ENCODE assay signal across 19 cellular contexts in genomic region chr2:160055726-160056108, GRCh38. TPM values are rescaled to one million over a fixed set of nuclear protein-coding genes. Genes with fewer than 3 reads are reported as not detected.
DNase-seq lines count a peak whose midpoint lies in the region; ATAC-seq and TF ChIP-seq lines count a peak whose summit lies in the region.
"Had no signal": no experiment of that assay in that cellular context is flagged by ENCODE, and none has a peak within 500 bp of the region (broad histone marks: within the 10 kb centered on the region; RNA-seq: fewer than 3 reads in every experiment).

No MANE protein-coding gene starts in this region.

- POLR2A ChIA-PET in WTC11 (lab: Charles Lee): no interaction called here

- H3K9me3 Mint-ChIP-seq in GM23338 (peaks cover 3% of the 10 kb centered on the region; the same call in 1 of the 3 replicates), WTC11 (peaks cover 9% of the 10 kb centered on the region), osteocyte (ENCODE audit: unreplicated experiment) (no peaks in the 10 kb centered on the region)
- H3K9me3 Mint-ChIP-seq in activated T-helper 17 cell treated with anti-CD3 and anti-CD28 coated beads, Interleukin-2, amount 50 U/mL, for 72 hours: no peaks in the 10 kb centered on the region
- H3K9me3 Mint-ChIP-seq: HFFc6 had no signal

- H3K36me3 Mint-ChIP-seq in GM23338 (ENCODE audit: low read depth): peaks cover 8% of the 10 kb centered on the region; the same call in 1 of the 3 replicates
- no peaks in the 10 kb centered on the region for H3K36me3 Mint-ChIP-seq in WTC11
- peaks cover 21% of the 10 kb centered on the region for H3K36me3 Mint-ChIP-seq in osteocyte (ENCODE audit: unreplicated experiment)
- no peaks in the 10 kb centered on the region for H3K36me3 Mint-ChIP-seq in activated T-helper 17 cell treated with anti-CD3 and anti-CD28 coated beads, Interleukin-2, amount 50 U/mL, for 72 hours (ENCODE audit: low read depth)
- H3K36me3 Mint-ChIP-seq: CD4-positive, CD25-positive, alpha-beta regulatory T cell had no signal

- H3K27me3 Mint-ChIP-seq in GM23338 (ENCODE audit: insufficient read depth, low read depth, poor library complexity): peaks cover 3% of the 10 kb centered on the region
- H3K27me3 Mint-ChIP-seq in WTC11 (ENCODE audit: low read depth): peaks cover 20% of the 10 kb centered on the region
- H3K27me3 Mint-ChIP-seq in osteocyte (ENCODE audit: unreplicated experiment): no peaks in the 10 kb centered on the region
- H3K27me3 Mint-ChIP-seq in activated T-helper 17 cell treated with anti-CD3 and anti-CD28 coated beads, Interleukin-2, amount 50 U/mL, for 72 hours: peaks cover 66% of the 10 kb centered on the region

- peak overlapping the region; percentile 63 for H3K4me2 ChIP-seq in GM23338
- H3K4me2 ChIP-seq: KMS-11 had no signal

- CTCF ChIA-PET in WTC11 (lab: Charles Lee): interaction anchor here (0.8 to 2.3 kb wide), 8 partner anchors 11 to 373 kb away, joined by 3 to 12 read pairs (median 3); no protein-coding TSS in a partner anchor

- H4K20me1 ChIP-seq in GM23338 (replicated peaks; ENCODE audit: insufficient read depth): no peaks in the 10 kb centered on the region

- H3F3A ChIP-seq in GM23338 (replicated peaks; ENCODE audit: low read depth): no peaks in the 10 kb centered on the region

- no peak overlapping the region for H3K4me3 ChIP-seq in GM23338
- peak overlapping the region; percentile 37; the same call in 1 of the 2 replicates for H3K4me3 ChIP-seq in iPS-20b (ENCODE audit: low read length)
- H3K4me3 ChIP-seq: HAP-1 had no signal

- H3K27me3 ChIP-seq in GM23338 (ENCODE audit: insufficient read depth) (peaks cover 9% of the 10 kb centered on the region), iPS-20b (ENCODE audit: insufficient read depth, low read length) (peaks cover 11% of the 10 kb centered on the region)

- no peaks in the 10 kb centered on the region for H3K9me2 ChIP-seq in GM23338 (ENCODE audit: insufficient read depth)

- H3K4me3 Mint-ChIP-seq in GM23338 (no peak overlapping the region), WTC11 (no peak overlapping the region), osteocyte (ENCODE audit: unreplicated experiment) (no peak overlapping the region)
- H3K4me3 Mint-ChIP-seq in activated T-helper 17 cell treated with anti-CD3 and anti-CD28 coated beads, Interleukin-2, amount 50 U/mL, for 72 hours: no peak overlapping the region
- H3K4me3 Mint-ChIP-seq: IgD-negative memory B cell had no signal

- H3K79me2 ChIP-seq in GM23338 (replicated peaks; ENCODE audit: insufficient read depth): no peaks in the 10 kb centered on the region

- no peak for DNase-seq in GM23338 (ENCODE audit: low spot score)
- no peak for DNase-seq in WTC11 (ENCODE audit: low spot score)
- no peak for DNase-seq in osteocyte (ENCODE audit: extremely low spot score, unreplicated experiment)
- no peak for DNase-seq in NCI-H524 treated with DMSO at 0.1 percent for 48 hours (lab: John Stamatoyannopoulos, UW)
- no peak for DNase-seq in nucleus accumbens (lab: John Stamatoyannopoulos, UW)
- no peak for DNase-seq in NCI-H446 treated with DMSO at 0.1 percent for 48 hours (lab: John Stamatoyannopoulos, UW)
- DNase-seq: CD4-positive, CD25-positive, alpha-beta regulatory T cell; NCI-H1048; NCI-H1417; NCI-H1694; NCI-H2029 treated with DMSO at 0.1 percent for 48 hours; SHP77 treated with DMSO at 0.1 percent for 48 hours had no signal

- ATAC-seq in GM23338 (peak; percentile 79), WTC11 (peak; percentile 66)
- no peak for ATAC-seq in activated T-helper 17 cell treated with anti-CD3 and anti-CD28 coated beads, Interleukin-2, amount 50 U/mL, for 72 hours (replicated peaks)
- ATAC-seq: Panc1 had no signal

- no peaks in the 10 kb centered on the region; the same call in 1 of the 2 replicates for H3K36me3 ChIP-seq in GM23338 (ENCODE audit: insufficient read depth)
- H3K36me3 ChIP-seq in iPS-20b (ENCODE audit: insufficient read depth, low read depth, low read length): no peaks in the 10 kb centered on the region
- H3K36me3 ChIP-seq: HAP-1 had no signal

- H3K9me3 ChIP-seq in iPS-20b (ENCODE audit: insufficient read depth, low read depth, low read length): no peaks in the 10 kb centered on the region
- H3K9me3 ChIP-seq: HAP-1 had no signal

- no peak for TF ChIP-seq CTCF in GM23338 (conservative IDR thresholded peaks at IDR 0.05; ENCODE audit: low read depth in 2 of 2)
- TF ChIP-seq CTCF in WTC11 (IDR thresholded peaks at IDR 0.05): no peak
- no peak for TF ChIP-seq CTCF in osteocyte (IDR thresholded peaks at IDR 0.05)

- H3K27ac Mint-ChIP-seq in GM23338: no peak overlapping the region
- H3K27ac Mint-ChIP-seq in WTC11: no peak overlapping the region
- H3K27ac Mint-ChIP-seq in osteocyte (ENCODE audit: unreplicated experiment): peak overlapping the region; percentile 36
- H3K27ac Mint-ChIP-seq in activated T-helper 17 cell treated with anti-CD3 and anti-CD28 coated beads, Interleukin-2, amount 50 U/mL, for 72 hours: no peak overlapping the region
- H3K27ac Mint-ChIP-seq: CD4-positive, CD25-positive, alpha-beta regulatory T cell; IgD-negative memory B cell had no signal

- H3K4me1 ChIP-seq in GM23338 (ENCODE audit: insufficient read depth): peaks cover 34% of the 10 kb centered on the region
- peaks cover 13% of the 10 kb centered on the region for H3K4me1 ChIP-seq in iPS-20b (ENCODE audit: insufficient read depth, low read length)
- H3K4me1 ChIP-seq: HAP-1 had no signal

- 0 out of 2 replicates have a peak overlapping the region, but pooled peaks have one; percentile 47 for H3K27ac ChIP-seq in GM23338 (ENCODE audit: low read depth)
- H3K27ac ChIP-seq in iPS-20b (ENCODE audit: low read length): no peak overlapping the region
- H3K27ac ChIP-seq: KMS-11 had no signal

- peaks cover 41% of the 10 kb centered on the region for H3K4me1 Mint-ChIP-seq in GM23338
- H3K4me1 Mint-ChIP-seq in WTC11: peaks cover 47% of the 10 kb centered on the region
- H3K4me1 Mint-ChIP-seq in osteocyte (ENCODE audit: unreplicated experiment): peaks cover 81% of the 10 kb centered on the region
- peaks cover 11% of the 10 kb centered on the region for H3K4me1 Mint-ChIP-seq in activated T-helper 17 cell treated with anti-CD3 and anti-CD28 coated beads, Interleukin-2, amount 50 U/mL, for 72 hours
- H3K4me1 Mint-ChIP-seq: CD4-positive, CD25-positive, alpha-beta regulatory T cell; IgD-negative memory B cell had no signal

- H3K9ac ChIP-seq in iPS-20b (ENCODE audit: low read depth, low read length): no peak overlapping the region
- H3K9ac ChIP-seq: KMS-11 had no signal

- no peak overlapping the region for H2AFZ ChIP-seq in GM23338

TF ChIP-seq in GM23338, 12 proteins besides CTCF, POLR2A, EP300 and RAD21 (continues in another document):
- no peak for TF ChIP-seq ZNF114 (CRISPR knock-in tag; IDR thresholded peaks at IDR 0.05)
- TF ChIP-seq EZH2 (IDR thresholded peaks at IDR 0.05; ENCODE audit: low read depth, unreplicated experiment): no peak

TF ChIP-seq in WTC11, 78 proteins besides CTCF, POLR2A, EP300 and RAD21:
- TF ChIP-seq MAX (CRISPR knock-in tag; IDR thresholded peaks at IDR 0.05): 0 out of 2 replicates have a peak, but pooled peaks have one; percentile 4
- TF ChIP-seq, protein P1, sequence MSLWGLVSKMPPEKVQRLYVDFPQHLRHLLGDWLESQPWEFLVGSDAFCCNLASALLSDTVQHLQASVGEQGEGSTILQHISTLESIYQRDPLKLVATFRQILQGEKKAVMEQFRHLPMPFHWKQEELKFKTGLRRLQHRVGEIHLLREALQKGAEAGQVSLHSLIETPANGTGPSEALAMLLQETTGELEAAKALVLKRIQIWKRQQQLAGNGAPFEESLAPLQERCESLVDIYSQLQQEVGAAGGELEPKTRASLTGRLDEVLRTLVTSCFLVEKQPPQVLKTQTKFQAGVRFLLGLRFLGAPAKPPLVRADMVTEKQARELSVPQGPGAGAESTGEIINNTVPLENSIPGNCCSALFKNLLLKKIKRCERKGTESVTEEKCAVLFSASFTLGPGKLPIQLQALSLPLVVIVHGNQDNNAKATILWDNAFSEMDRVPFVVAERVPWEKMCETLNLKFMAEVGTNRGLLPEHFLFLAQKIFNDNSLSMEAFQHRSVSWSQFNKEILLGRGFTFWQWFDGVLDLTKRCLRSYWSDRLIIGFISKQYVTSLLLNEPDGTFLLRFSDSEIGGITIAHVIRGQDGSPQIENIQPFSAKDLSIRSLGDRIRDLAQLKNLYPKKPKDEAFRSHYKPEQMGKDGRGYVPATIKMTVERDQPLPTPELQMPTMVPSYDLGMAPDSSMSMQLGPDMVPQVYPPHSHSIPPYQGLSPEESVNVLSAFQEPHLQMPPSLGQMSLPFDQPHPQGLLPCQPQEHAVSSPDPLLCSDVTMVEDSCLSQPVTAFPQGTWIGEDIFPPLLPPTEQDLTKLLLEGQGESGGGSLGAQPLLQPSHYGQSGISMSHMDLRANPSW (CRISPR knock-in tag; conservative IDR thresholded peaks at IDR 0.05; ENCODE audit: low read depth): no peak

RNA-seq across cellular contexts. Expression of gene PLA2R1, which starts 6.7 kb away (rescaled TPM):
- total RNA-seq in GM23338 (2014; rRNA removed; shearing (Covaris generic)): 0.78 and 1.2 TPM in 2 replicates
- 0.37 and 0.57 TPM in 2 replicates for polyA plus RNA-seq in GM23338 (2016; fragmentation: Nextera tagmentation; extraction: Ambion mirVana)
- total RNA-seq in WTC11 (2021) (0.76 to 1.1 TPM (median 0.92 TPM) in 3 replicates), osteocyte (70.1 and 78.9 TPM in 2 replicates)
- total RNA-seq in activated T-helper 17 cell treated with anti-CD3 and anti-CD28 coated beads, Interleukin-2, amount 50 U/mL, for 72 hours: under 1 TPM in 1 of 2 donors, not detected in 1; 0.02 TPM
- total RNA-seq: CD4-positive, CD25-positive, alpha-beta regulatory T cell had no signal
- polyA plus RNA-seq: CD4-positive, CD25-positive, alpha-beta regulatory T cell; IgD-negative memory B cell had no signal

Comparison
In these comparisons a context has a peak if more than half of its experiments do, and no peak if none do; other contexts are left out.
1. RNA of gene PLA2R1, which starts 6.7 kb away (total RNA-seq): 70.1 to 78.9 TPM in osteocyte; 0.78 to 1.2 TPM in GM23338, 0.76 to 1.1 TPM in WTC11 and 0.02 TPM in activated T-helper 17 cell treated with anti-CD3 and anti-CD28 coated beads, Interleukin-2, amount 50 U/mL, for 72 hours; every median in the first group is over 10 times any median in the second.